Comparison of ENCODE assay signal across 9 cellular contexts in the genomic region with DNA sequence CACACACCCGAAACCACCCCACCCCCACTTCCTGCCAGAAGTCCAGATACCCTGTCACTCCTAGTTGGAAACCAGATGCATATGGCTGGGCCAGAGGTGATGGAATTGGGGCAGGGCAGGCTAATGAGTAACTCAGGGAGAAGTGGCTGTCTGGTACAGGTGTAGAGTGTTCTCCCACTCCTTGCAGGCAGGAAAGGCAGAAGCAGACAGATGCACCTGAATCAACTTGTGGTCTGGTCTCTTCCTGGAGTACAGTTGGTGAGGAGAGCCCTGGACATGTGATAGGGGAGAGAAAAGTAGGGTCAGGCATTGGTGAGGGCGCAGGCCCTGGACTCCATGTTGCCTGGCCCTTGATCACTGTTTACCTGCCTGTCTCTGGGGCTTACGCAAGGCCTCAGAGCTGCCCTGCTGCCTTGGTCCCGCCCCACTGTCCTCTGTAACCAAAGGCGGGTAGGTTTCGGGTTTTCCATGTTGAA. TPM values are rescaled to one million over a fixed set of nuclear protein-coding genes. Genes with fewer than 3 reads are reported as not detected.
A peak's percentile ranks its signal among the peaks of the same experiment; 100 is the strongest.
DNase-seq lines count a peak whose midpoint lies in the region; ATAC-seq, FAIRE-seq and TF ChIP-seq lines count a peak whose summit lies in the region.
"Had no signal": no experiment of that assay in that cellular context is flagged by ENCODE, and none has a peak within 500 bp of the region (broad histone marks: within the 10 kb centered on the region; RNA-seq: fewer than 3 reads in every experiment).

No MANE protein-coding gene starts in this region.

- peak; percentile 23 for DNase-seq in GM23248
- DNase-seq in NCI-H526 (lab: John Stamatoyannopoulos, UW), result peak; percentile 83 to 95
- DNase-seq in endothelial cell of umbilical vein (ENCODE audit: low read depth, low spot score), result no peak
- no peak for DNase-seq in omental fat pad (ENCODE audit: low spot score)
- DNase-seq in activated CD8-positive, alpha-beta memory T cell treated with anti-CD3 and anti-CD28 coated beads for 24 hours, result no peak
- no peak for DNase-seq in NCI-H82 treated with DMSO at 0.1 percent for 48 hours (lab: John Stamatoyannopoulos, UW; ENCODE audit: unreplicated experiment)
- DNase-seq: midbrain had no signal

- intact Hi-C loops in endothelial cell of umbilical vein (cut with micrococcal nuclease), result no loop called here

- H4K20me1 ChIP-seq in GM23248 (ENCODE audit: insufficient read depth) (no peaks in the 10 kb centered on the region), endothelial cell of umbilical vein (replicated peaks; ENCODE audit: control insufficient read depth, extremely low read depth, insufficient read depth, low read length) (no peaks in the 10 kb centered on the region)

- H3K79me2 ChIP-seq in GM23248 (ENCODE audit: insufficient read depth) (no peaks in the 10 kb centered on the region), endothelial cell of umbilical vein (ENCODE audit: control insufficient read depth, insufficient read depth, low read length) (no peaks in the 10 kb centered on the region)

- peak; percentile 81 for FAIRE-seq in endothelial cell of umbilical vein (lab: Jason Lieb, UNC)

- H3K9me3 ChIP-seq in GM23248 (ENCODE audit: low read depth) (no peaks in the 10 kb centered on the region), endothelial cell of umbilical vein (replicated peaks; ENCODE audit: control insufficient read depth, insufficient read depth, low read length) (no peaks in the 10 kb centered on the region)

- H3K9ac ChIP-seq in GM23248 (no peak overlapping the region), endothelial cell of umbilical vein (replicated peaks; ENCODE audit: extremely low read depth, insufficient read depth, low read length) (no peak overlapping the region)

- BruUV-seq in endothelial cell of umbilical vein (replicated peaks; lab: Mats Ljungman, UMichigan), result no TSS peak

- H2AFZ ChIP-seq in GM23248, result no peak overlapping the region
- H2AFZ ChIP-seq in endothelial cell of umbilical vein (ENCODE audit: low read depth, low read length), result no peak overlapping the region

- TF ChIP-seq CTCF in endothelial cell of umbilical vein (IDR thresholded peaks at IDR 0.05; ENCODE audit: extremely low read depth in 1 of 2, insufficient read depth in 1 of 2, low read depth in 1 of 2, low read length in 2 of 2) (no peak), omental fat pad (IDR thresholded peaks at IDR 0.05) (no peak)

- H3F3A ChIP-seq in GM23248 (ENCODE audit: insufficient read depth), result no peaks in the 10 kb centered on the region

- ATAC-seq in omental fat pad (ENCODE audit: low FRiP score), result peak; percentile 43
- ATAC-seq in HG02970 (IDR thresholded peaks at IDR 0.05; ENCODE audit: low FRiP score, unreplicated experiment), result no peak
- no peak for ATAC-seq in HG03045 (IDR thresholded peaks at IDR 0.05; ENCODE audit: unreplicated experiment)

- no peaks in the 10 kb centered on the region for H3K9me2 ChIP-seq in GM23248 (ENCODE audit: insufficient read depth)

- H3K4me1 ChIP-seq in GM23248 (ENCODE audit: insufficient read depth), result peaks cover 4% of the 10 kb centered on the region
- H3K4me1 ChIP-seq in endothelial cell of umbilical vein (ENCODE audit: control insufficient read depth, extremely low read depth, insufficient read depth, low read length), result peaks cover 12% of the 10 kb centered on the region

- H3K4me3 ChIP-seq in GM23248 (no peak overlapping the region), endothelial cell of umbilical vein (replicated peaks in 1 of 3; ENCODE audit: insufficient read depth in 1 of 3, low read depth in 1 of 3, low read length in 3 of 3) (no peak overlapping the region)

- POLR2A ChIA-PET in endothelial cell of umbilical vein (lab: Charles Lee), result no interaction called here

- CTCF ChIA-PET in endothelial cell of umbilical vein (lab: Charles Lee), result no interaction called here

- in situ Hi-C loops in GM23248 (cut with MboI), result no loop called here

- TF ChIP-seq POLR2A in endothelial cell of umbilical vein (IDR thresholded peaks at IDR 0.05; ENCODE audit: low read depth, low read length), result no peak

- dilution Hi-C loops in endothelial cell of umbilical vein (cut with MboI; ENCODE audit: extremely low pct_ligation_motif_present, low sequenced_read_pairs), result no loop called here

- 81 to 82% methylated on average over 6 of the region's 6 CpGs for WGBS in GM23248 (ENCODE audit: low coverage in 1 of 2, low lambda C conversion rate in 2 of 2, missing lambda C conversion rate in 2 of 2), 2 experiments

- H3K27ac ChIP-seq in GM23248 (no peak overlapping the region), endothelial cell of umbilical vein (ENCODE audit: insufficient read depth, low read depth, low read length) (no peak overlapping the region)

- no peaks in the 10 kb centered on the region for H3K36me3 ChIP-seq in GM23248 (ENCODE audit: low read depth)
- H3K36me3 ChIP-seq in endothelial cell of umbilical vein (ENCODE audit: control insufficient read depth in 2 of 2, extremely low read depth in 1 of 2, insufficient read depth in 2 of 2, low read length in 2 of 2), result no peaks in the 10 kb centered on the region

- H3K4me2 ChIP-seq in GM23248 (ENCODE audit: unreplicated experiment) (no peak overlapping the region), endothelial cell of umbilical vein (ENCODE audit: insufficient read depth, low read length) (no peak overlapping the region)

- H3K27me3 ChIP-seq in GM23248 (replicated peaks; ENCODE audit: insufficient read depth) (peaks cover 63% of the 10 kb centered on the region), endothelial cell of umbilical vein (ENCODE audit: control insufficient read depth in 2 of 2, insufficient read depth in 2 of 2, low read length in 2 of 2) (peaks cover 0 to 2% of the 10 kb centered on the region in 2 experiments)

- no peaks in the 10 kb centered on the region for H3K9me1 ChIP-seq in endothelial cell of umbilical vein (replicated peaks; ENCODE audit: control insufficient read depth, extremely low read depth, insufficient read depth, low read length)

TF ChIP-seq in endothelial cell of umbilical vein, 7 proteins besides CTCF, POLR2A, EP300 and RAD21:
- TF ChIP-seq POLR2AphosphoS5 (IDR thresholded peaks at IDR 0.05; ENCODE audit: insufficient read depth, low read depth, low read length) (no peak), GATA2 (IDR thresholded peaks at IDR 0.05; ENCODE audit: insufficient read depth, insufficient read length, low read depth, low read length) (no peak), MAX (IDR thresholded peaks at IDR 0.05; ENCODE audit: insufficient read depth, insufficient read length) (no peak), FOS (IDR thresholded peaks at IDR 0.05; ENCODE audit: borderline replicate concordance, insufficient read depth, low read length) (no peak), EZH2 (IDR thresholded peaks at IDR 0.05; ENCODE audit: borderline replicate concordance, low read depth, low read length, severe bottlenecking) (no peak), JUN (IDR thresholded peaks at IDR 0.05; ENCODE audit: borderline replicate concordance, insufficient read depth, insufficient read length, low read depth) (no peak), MYC (IDR thresholded peaks at IDR 0.05; ENCODE audit: low read depth, low read length) (no peak)

RNA-seq across cellular contexts. Expression of gene CGN, which starts 2.5 kb away (rescaled TPM):
- not detected in 2 replicates for total RNA-seq in GM23248 (2014; rRNA removed; shearing (Covaris generic))
- polyA plus RNA-seq in GM23248 (2016; fragmentation: Nextera tagmentation; extraction: Ambion mirVana) (0.06 TPM in 1 of 2 replicates, not detected in the other), endothelial cell of umbilical vein (0.32 and 0.37 TPM in 2 replicates)
- total RNA-seq in endothelial cell of umbilical vein (0.73 and 1.2 TPM in 2 replicates), omental fat pad (10 to 100 TPM in 2 of 4 donors, 1 to 10 TPM in 1, under 1 TPM in 1; 0.32 to 44.6 (median 8.0) TPM)
- 0.18 and 0.22 TPM in 2 replicates for polyA plus RNA-seq in endothelial cell of umbilical vein (2011; cell fraction: cytosol; rRNA removed)
- 1.8 and 2.8 TPM in 2 replicates for polyA plus RNA-seq in endothelial cell of umbilical vein (2011; cell fraction: nucleus; rRNA removed)
- 0.07 and 0.70 TPM in 2 replicates for polyA plus RNA-seq in endothelial cell of umbilical vein (2012)
- polyA minus RNA-seq in endothelial cell of umbilical vein, result 0.61 and 2.7 TPM in 2 replicates
- polyA minus RNA-seq in endothelial cell of umbilical vein (2011; cell fraction: cytosol; rRNA and poly(A)+ RNA removed), result 0.41 TPM
- 0.38 and 0.96 TPM in 2 replicates for polyA minus RNA-seq in endothelial cell of umbilical vein (2011; cell fraction: nucleus; rRNA and poly(A)+ RNA removed)

RNA-seq across cellular contexts. Expression of gene TUFT1, which starts 26.4 kb away (rescaled TPM):
- 11.5 and 20.3 TPM in 2 replicates for total RNA-seq in GM23248 (2014; rRNA removed; shearing (Covaris generic))
- polyA plus RNA-seq in GM23248 (2016; fragmentation: Nextera tagmentation; extraction: Ambion mirVana) (19.2 and 20.5 TPM in 2 replicates), endothelial cell of umbilical vein (4.3 and 5.1 TPM in 2 replicates)
- total RNA-seq in endothelial cell of umbilical vein (4.3 TPM in 2 replicates), omental fat pad (10 to 100 TPM in 1 of 4 donors, 1 to 10 TPM in 3; 5.0 to 12.8 (median 7.7) TPM)
- 4.4 and 4.6 TPM in 2 replicates for polyA plus RNA-seq in endothelial cell of umbilical vein (2011; cell fraction: cytosol; rRNA removed)
- polyA plus RNA-seq in endothelial cell of umbilical vein (2011; cell fraction: nucleus; rRNA removed), result 8.9 and 9.7 TPM in 2 replicates
- polyA plus RNA-seq in endothelial cell of umbilical vein (2012), result 5.7 and 5.9 TPM in 2 replicates
- polyA minus RNA-seq in endothelial cell of umbilical vein, result 4.8 and 7.9 TPM in 2 replicates
- polyA minus RNA-seq in endothelial cell of umbilical vein (2011; cell fraction: cytosol; rRNA and poly(A)+ RNA removed), result 10.9 TPM
- polyA minus RNA-seq in endothelial cell of umbilical vein (2011; cell fraction: nucleus; rRNA and poly(A)+ RNA removed), result 6.7 and 10.9 TPM in 2 replicates

RNA-seq across cellular contexts. Expression of gene POGZ, which starts 54.4 kb away (rescaled TPM):
- total RNA-seq in GM23248 (2014; rRNA removed; shearing (Covaris generic)), result 14.7 and 14.9 TPM in 2 replicates
- polyA plus RNA-seq in GM23248 (2016; fragmentation: Nextera tagmentation; extraction: Ambion mirVana) (11.6 and 15.5 TPM in 2 replicates), endothelial cell of umbilical vein (49.2 and 50.7 TPM in 2 replicates)
- total RNA-seq in endothelial cell of umbilical vein (91.2 and 96.7 TPM in 2 replicates), omental fat pad (10 to 100 TPM; 32.9 to 60.8 (median 40.1) TPM)
- polyA plus RNA-seq in endothelial cell of umbilical vein (2011; cell fraction: cytosol; rRNA removed), result 28.7 and 29.6 TPM in 2 replicates
- 183 and 193 TPM in 2 replicates for polyA plus RNA-seq in endothelial cell of umbilical vein (2011; cell fraction: nucleus; rRNA removed)
- 28.9 and 34.0 TPM in 2 replicates for polyA plus RNA-seq in endothelial cell of umbilical vein (2012)
- polyA minus RNA-seq in endothelial cell of umbilical vein, result 183 and 203 TPM in 2 replicates
- 43.1 TPM for polyA minus RNA-seq in endothelial cell of umbilical vein (2011; cell fraction: cytosol; rRNA and poly(A)+ RNA removed)
- polyA minus RNA-seq in endothelial cell of umbilical vein (2011; cell fraction: nucleus; rRNA and poly(A)+ RNA removed), result 138 and 188 TPM in 2 replicates

Comparison
In these comparisons a context has a peak if more than half of its experiments do, and no peak if none do; other contexts are left out.
1. DNase-seq: peak in GM23248 (single experiment) and NCI-H526 (2 of 2); none in endothelial cell of umbilical vein (single experiment), omental fat pad (single experiment), activated CD8-positive, alpha-beta memory T cell treated with anti-CD3 and anti-CD28 coated beads for 24 hours (single experiment) and NCI-H82 treated with DMSO at 0.1 percent for 48 hours (single experiment).